1 cellular context compared by ENCODE assay signal in genomic region chr4:185005209-185005819, GRCh38.
TF ChIP-seq lines count a peak whose summit lies in the region.

No MANE protein-coding gene starts in this region.

TF ChIP-seq in H1, 55 proteins besides CTCF, POLR2A, EP300 and RAD21:
- TF ChIP-seq ATF2 (IDR thresholded peaks at IDR 0.05; ENCODE audit: low read length) (no peak), CHD7 (IDR thresholded peaks at IDR 0.05; ENCODE audit: insufficient replicate concordance, low read length) (no peak), ZNF274 (IDR thresholded peaks at IDR 0.05; ENCODE audit: borderline replicate concordance, extremely low read depth, low read length) (no peak), PHF8 (conservative IDR thresholded peaks at IDR 0.05; ENCODE audit: low read depth, low read length) (no peak), SP4 (IDR thresholded peaks at IDR 0.05; ENCODE audit: low read length) (0 out of 2 replicates have a peak, but pooled peaks have one; percentile 21), CBX5 (IDR thresholded peaks at IDR 0.05; ENCODE audit: low read depth, low read length) (no peak), E2F6 (IDR thresholded peaks at IDR 0.05) (no peak), SUZ12 (IDR thresholded peaks at IDR 0.05; ENCODE audit: low read length) (no peak), FOSL1 (IDR thresholded peaks at IDR 0.05; ENCODE audit: insufficient read depth, low read depth, low read length) (no peak), CHD1 (IDR thresholded peaks at IDR 0.05; ENCODE audit: low read depth, low read length) (no peak), SAP30 (IDR thresholded peaks at IDR 0.05; ENCODE audit: insufficient read depth, insufficient replicate concordance, low read length) (no peak), MAX (IDR thresholded peaks at IDR 0.05) (no peak), SRF (IDR thresholded peaks at IDR 0.05; ENCODE audit: low read depth, low read length) (0 out of 2 replicates have a peak, but pooled peaks have one; percentile 15), TBP (IDR thresholded peaks at IDR 0.05; ENCODE audit: low read depth, low read length) (no peak), BRCA1 (IDR thresholded peaks at IDR 0.05; ENCODE audit: low read depth, low read length) (no peak), HDAC6 (IDR thresholded peaks at IDR 0.05; ENCODE audit: low read depth, low read length) (no peak), TAF7 (optimal IDR thresholded peaks at IDR 0.05; ENCODE audit: borderline replicate concordance, low read depth, low read length) (peak; percentile 30), ASH2L (IDR thresholded peaks at IDR 0.05; ENCODE audit: low read length) (no peak), SIX5 (IDR thresholded peaks at IDR 0.05; ENCODE audit: low read depth, low read length) (no peak), RXRA (IDR thresholded peaks at IDR 0.05; ENCODE audit: insufficient read depth, low read depth, low read length) (no peak), EGR1 (IDR thresholded peaks at IDR 0.05; ENCODE audit: borderline replicate concordance, low read depth, low read length) (no peak), BCL11A (IDR thresholded peaks at IDR 0.05; ENCODE audit: low read depth in 2 of 2, low read length in 2 of 2) (no peak), TAF1 (IDR thresholded peaks at IDR 0.05; ENCODE audit: low read depth, low read length) (no peak), SP1 (IDR thresholded peaks at IDR 0.05; ENCODE audit: low read depth, low read length) (no peak), NANOG (IDR thresholded peaks at IDR 0.05; ENCODE audit: insufficient read depth, low read depth, low read length, poor library complexity, severe bottlenecking) (no peak), KDM5A (IDR thresholded peaks at IDR 0.05; ENCODE audit: low read length) (peak; percentile 57; the same call in 1 of the 2 replicates), YY1 (IDR thresholded peaks at IDR 0.05; ENCODE audit: low read depth, low read length) (0 out of 2 replicates have a peak, but pooled peaks have one; percentile 34), GABPA (IDR thresholded peaks at IDR 0.05; ENCODE audit: borderline replicate concordance, insufficient read depth, low read length) (0 out of 2 replicates have a peak, but pooled peaks have one; percentile 34), SP2 (IDR thresholded peaks at IDR 0.05; ENCODE audit: low read length) (no peak), POU5F1 (IDR thresholded peaks at IDR 0.05; ENCODE audit: low read depth, low read length) (no peak), CBX8 (IDR thresholded peaks at IDR 0.05; ENCODE audit: borderline replicate concordance, low read depth, low read length) (no peak), CREB1 (IDR thresholded peaks at IDR 0.05) (peak; percentile 47; the same call in 1 of the 2 replicates), KDM1A (IDR thresholded peaks at IDR 0.05; ENCODE audit: borderline replicate concordance, low read length) (no peak), CEBPB (IDR thresholded peaks at IDR 0.05; ENCODE audit: low read depth, low read length) (no peak), TCF12 (IDR thresholded peaks at IDR 0.05; ENCODE audit: low read depth, low read length) (0 out of 2 replicates have a peak, but pooled peaks have one; percentile 20), SIN3A (conservative IDR thresholded peaks at IDR 0.05 in 1 of 2, IDR thresholded peaks at IDR 0.05 in 1 of 2; ENCODE audit: low read depth in 1 of 2, low read length in 2 of 2) (no peak), MAFK (IDR thresholded peaks at IDR 0.05; ENCODE audit: low read depth, low read length) (no peak), KDM4A (IDR thresholded peaks at IDR 0.05; ENCODE audit: low read depth, low read length, severe bottlenecking) (no peak), BACH1 (IDR thresholded peaks at IDR 0.05; ENCODE audit: low read length) (0 out of 2 replicates have a peak, but pooled peaks have one; percentile 21), GTF2F1 (IDR thresholded peaks at IDR 0.05; ENCODE audit: borderline replicate concordance, low read depth, low read length) (no peak), NRF1 (IDR thresholded peaks at IDR 0.05; ENCODE audit: low read depth, low read length) (no peak), RBBP5 (IDR thresholded peaks at IDR 0.05; ENCODE audit: borderline replicate concordance, low read depth, low read length) (no peak), CTBP2 (IDR thresholded peaks at IDR 0.05; ENCODE audit: borderline replicate concordance, insufficient read depth, insufficient read length, low read length) (no peak), HDAC2 (IDR thresholded peaks at IDR 0.05; ENCODE audit: borderline replicate concordance in 1 of 2, low read depth in 2 of 2, low read length in 2 of 2) (no peak), ATF3 (IDR thresholded peaks at IDR 0.05; ENCODE audit: insufficient read depth, low read depth, low read length) (no peak), JUND (IDR thresholded peaks at IDR 0.05; ENCODE audit: low read length) (no peak), RFX5 (IDR thresholded peaks at IDR 0.05; ENCODE audit: borderline replicate concordance, low read depth, low read length) (no peak), CHD2 (IDR thresholded peaks at IDR 0.05; ENCODE audit: low read length) (no peak)
TF ChIP-seq in H1: peak in this region for 9.
